Comparison of ENCODE assay signal across 10 cellular contexts in genomic region chr22:39098026-39098425, GRCh38. TPM values are rescaled to one million over a fixed set of nuclear protein-coding genes. Genes with fewer than 3 reads are reported as not detected.
A peak's percentile ranks its signal among the peaks of the same experiment; 100 is the strongest.
DNase-seq lines count a peak whose midpoint lies in the region; ATAC-seq and TF ChIP-seq lines count a peak whose summit lies in the region.
"Had no signal": no experiment of that assay in that cellular context is flagged by ENCODE, and none has a peak within 500 bp of the region (broad histone marks: within the 10 kb centered on the region; RNA-seq: fewer than 3 reads in every experiment).

No MANE protein-coding gene starts in this region.

- H2BK5ac ChIP-seq in neuronal stem cell (ENCODE audit: low read length) = peak overlapping the region; percentile 7

- H2BK120ac ChIP-seq in neuronal stem cell (ENCODE audit: low read depth, low read length) = no peak overlapping the region

- no peak overlapping the region for H2BK12ac ChIP-seq in neuronal stem cell (ENCODE audit: low read length)

- no peak overlapping the region for H3K4me3 Mint-ChIP-seq in brain

- H3K4me3 ChIP-seq in neuronal stem cell (ENCODE audit: low read length in 2 of 2) = no peak overlapping the region
- H3K4me3 ChIP-seq: SJSA1 had no signal

- peak overlapping the region in 3 of 5 experiments; percentile 35 to 88 (median 70) for H3K27ac Mint-ChIP-seq in brain

- no peaks in the 10 kb centered on the region for H3K9me3 ChIP-seq in neuronal stem cell (replicated peaks in 1 of 2; ENCODE audit: control insufficient read depth in 2 of 2, insufficient read depth in 1 of 2, low read depth in 1 of 2, low read length in 2 of 2)
- H3K9me3 ChIP-seq: SJSA1 had no signal

- H2BK15ac ChIP-seq in neuronal stem cell (ENCODE audit: low read length) = no peak overlapping the region

- peaks cover 0 to 2% (median 0%) of the 10 kb centered on the region in 5 experiments for H3K9me3 Mint-ChIP-seq in brain

- peaks cover 16 to 22% of the 10 kb centered on the region in 2 donors for H3K4me1 ChIP-seq in neuronal stem cell (ENCODE audit: control insufficient read depth in 2 of 2, insufficient read depth in 1 of 2, low read depth in 1 of 2, low read length in 2 of 2)

- no peak overlapping the region for H3K9ac ChIP-seq in neuronal stem cell (ENCODE audit: low read depth, low read length, poor library complexity)

- peak overlapping the region; percentile 75 for H3K27ac ChIP-seq in neuronal stem cell (replicated peaks; ENCODE audit: low read length)
- H3K27ac ChIP-seq: SJSA1 had no signal

- WGBS in neuronal stem cell (ENCODE audit: extremely low coverage in 2 of 2, insufficient read length in 2 of 2, insufficient replicate concordance in 1 of 2), 2 donors = no CpG with 5 or more reads among the region's 6 CpGs

- no peaks in the 10 kb centered on the region for H3K79me1 ChIP-seq in neuronal stem cell (ENCODE audit: low read depth, low read length)

- peak; percentile 58 for DNase-seq in GM10266 (ENCODE audit: extremely low spot score)
- DNase-seq in HEK293T (ENCODE audit: extremely low spot score) = peak; percentile 9
- DNase-seq in neuronal stem cell (ENCODE audit: low spot score) = no peak
- no peak for DNase-seq in kidney glomerular epithelial cell (lab: John Stamatoyannopoulos, UW)
- DNase-seq in mesenteric fat pad (ENCODE audit: low spot score) = no peak
- DNase-seq: cortex of kidney, NCI-H146 had no signal

- ATAC-seq in GM21576 (IDR thresholded peaks at IDR 0.05; ENCODE audit: unreplicated experiment) = no peak

- no peaks in the 10 kb centered on the region for H3K27me3 Mint-ChIP-seq in brain

- no peak overlapping the region for H4K91ac ChIP-seq in neuronal stem cell (ENCODE audit: low read depth, low read length, poor library complexity)

- H2AK5ac ChIP-seq in neuronal stem cell (ENCODE audit: low read depth, low read length) = no peak overlapping the region

- H3K36me3 ChIP-seq in neuronal stem cell (replicated peaks in 1 of 2; ENCODE audit: control insufficient read depth in 2 of 2, insufficient read depth in 2 of 2, low read length in 2 of 2) = no peaks in the 10 kb centered on the region
- H3K36me3 ChIP-seq: SJSA1 had no signal

- H3K14ac ChIP-seq in neuronal stem cell (ENCODE audit: low read length) = no peak overlapping the region

- no peak overlapping the region for H3K4me2 ChIP-seq in neuronal stem cell (ENCODE audit: insufficient read depth, low read length, poor library complexity, severe bottlenecking)

- no peak overlapping the region for H3K23ac ChIP-seq in neuronal stem cell (ENCODE audit: low read depth, low read length, poor library complexity)

- peaks cover 0 to 7% (median 0%) of the 10 kb centered on the region in 3 experiments for H3K27me3 ChIP-seq in neuronal stem cell (ENCODE audit: control insufficient read depth in 3 of 3, insufficient read depth in 3 of 3, low read depth in 1 of 3, low read length in 3 of 3)
- H3K27me3 ChIP-seq: SJSA1 had no signal

- H3K4ac ChIP-seq in neuronal stem cell (ENCODE audit: low read length) = no peak overlapping the region

- H2AFZ ChIP-seq in neuronal stem cell (ENCODE audit: low read length) = peak overlapping the region; percentile 79

- H3K36me3 Mint-ChIP-seq in brain = no peaks in the 10 kb centered on the region

- H4K8ac ChIP-seq in neuronal stem cell (ENCODE audit: low read depth, low read length) = no peak overlapping the region

- TF ChIP-seq CTCF in GM10266 (IDR thresholded peaks at IDR 0.05; ENCODE audit: control insufficient read depth, insufficient read depth, low read depth, missing control alignments) (no peak), brain (conservative IDR thresholded peaks at IDR 0.05) (no peak)

- CTCF ChIA-PET in HEK293T (lab: Yijun Ruan, JAX) = interaction anchor here (1.1 kb wide), 1 partner anchor 23 kb away, joined by 5 read pairs; no protein-coding TSS in a partner anchor

- H3K4me1 Mint-ChIP-seq in brain = peaks cover 18% of the 10 kb centered on the region

- H3K18ac ChIP-seq in neuronal stem cell (ENCODE audit: low read length) = peak overlapping the region; percentile 58

- POLR2A ChIA-PET in HEK293T (lab: Yijun Ruan, JAX) = interaction anchor here (1.5 kb wide), 1 partner anchor 13 kb away, joined by 3 read pairs; no protein-coding TSS in a partner anchor

TF ChIP-seq in HEK293T, 16 proteins besides CTCF, POLR2A, EP300 and RAD21:
- TF ChIP-seq ELF4 (IDR thresholded peaks at IDR 0.05) = no peak
TF ChIP-seq in HEK293T: peak in this region for 0.

RNA-seq across cellular contexts. Expression of gene APOBEC3H, which starts 1.0 kb away (rescaled TPM):
- not detected for polyA plus RNA-seq in brain (ENCODE audit: insufficient read depth, low read depth, low replicate concordance)
- polyA plus RNA-seq in neuronal stem cell (2013, experiment 1 of 2) = 2.4 TPM
- 2.0 TPM for polyA plus RNA-seq in neuronal stem cell (2013, experiment 2 of 2)
- not detected for total RNA-seq in mesenteric fat pad
- total RNA-seq: SJSA1 had no signal

RNA-seq across cellular contexts. Expression of gene APOBEC3G, which starts 21.0 kb away (rescaled TPM):
- polyA plus RNA-seq in brain (ENCODE audit: insufficient read depth, low read depth, low replicate concordance) = 6.3 TPM
- polyA plus RNA-seq in neuronal stem cell (2013, experiment 1 of 2) = 1.1 TPM
- polyA plus RNA-seq in neuronal stem cell (2013, experiment 2 of 2) = 0.79 TPM
- total RNA-seq in mesenteric fat pad = 6.4 TPM

RNA-seq across cellular contexts. Expression of gene CBX7, which starts 54.5 kb away (rescaled TPM):
- 46.8 TPM for polyA plus RNA-seq in brain (ENCODE audit: insufficient read depth, low read depth, low replicate concordance)
- 9.3 TPM for polyA plus RNA-seq in neuronal stem cell (2013, experiment 1 of 2)
- polyA plus RNA-seq in neuronal stem cell (2013, experiment 2 of 2) = 9.2 TPM
- total RNA-seq in mesenteric fat pad = 30.8 TPM

RNA-seq across cellular contexts. Expression of gene APOBEC3F, which starts 57.4 kb away (rescaled TPM):
- polyA plus RNA-seq in brain (ENCODE audit: insufficient read depth, low read depth, low replicate concordance) = 14.1 TPM
- 3.5 TPM for polyA plus RNA-seq in neuronal stem cell (2013, experiment 1 of 2)
- 3.9 TPM for polyA plus RNA-seq in neuronal stem cell (2013, experiment 2 of 2)
- 2.5 TPM for total RNA-seq in mesenteric fat pad

Comparison
In these comparisons a context has a peak if more than half of its experiments do, and no peak if none do; other contexts are left out.
1. DNase-seq: peak in GM10266 (single experiment) and HEK293T (single experiment); none in neuronal stem cell (single experiment), kidney glomerular epithelial cell (single experiment) and mesenteric fat pad (single experiment).